ENCODE assay signal across 1 cellular context in the genomic region with DNA sequence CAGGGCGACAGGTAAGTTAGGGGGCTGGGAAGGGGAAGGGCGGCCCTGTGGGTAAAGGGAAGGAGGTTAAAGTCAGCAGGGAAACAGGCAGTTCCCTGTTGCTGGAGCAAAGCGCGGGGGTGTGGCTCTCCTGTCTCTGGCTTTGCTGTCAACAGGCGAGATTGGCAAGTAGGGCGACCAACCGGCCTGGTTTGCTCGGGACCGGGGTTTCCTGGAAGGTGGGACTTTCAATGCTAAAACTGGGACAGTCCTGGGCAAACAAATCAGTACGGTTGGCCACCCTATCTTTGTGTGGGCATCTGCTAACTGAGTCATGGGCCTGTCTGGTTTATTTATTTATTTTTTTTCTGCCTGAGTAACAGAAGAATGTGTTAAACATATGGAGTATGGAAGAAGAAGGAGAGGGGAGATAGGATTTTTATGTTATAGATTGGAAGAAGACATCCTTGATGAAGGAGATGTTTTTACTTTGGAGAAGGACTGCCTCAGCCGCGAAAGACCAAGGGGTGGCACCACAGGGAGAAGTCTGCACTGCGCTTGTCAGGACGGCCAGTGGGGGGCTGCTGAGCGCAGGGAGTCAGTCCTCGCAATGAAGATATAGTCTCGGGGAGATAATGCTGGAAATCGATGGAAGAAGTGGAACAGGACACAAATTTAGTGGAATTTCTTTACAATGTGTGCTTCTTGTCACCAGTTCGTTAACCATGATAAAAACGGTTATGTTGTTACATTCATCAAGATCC.
TF ChIP-seq lines count a peak whose summit lies in the region.

No MANE protein-coding gene starts in this region.

TF ChIP-seq in HEK293, 187 proteins besides CTCF, POLR2A, EP300 and RAD21 (continued from another document):
- TF ChIP-seq, protein P1, sequence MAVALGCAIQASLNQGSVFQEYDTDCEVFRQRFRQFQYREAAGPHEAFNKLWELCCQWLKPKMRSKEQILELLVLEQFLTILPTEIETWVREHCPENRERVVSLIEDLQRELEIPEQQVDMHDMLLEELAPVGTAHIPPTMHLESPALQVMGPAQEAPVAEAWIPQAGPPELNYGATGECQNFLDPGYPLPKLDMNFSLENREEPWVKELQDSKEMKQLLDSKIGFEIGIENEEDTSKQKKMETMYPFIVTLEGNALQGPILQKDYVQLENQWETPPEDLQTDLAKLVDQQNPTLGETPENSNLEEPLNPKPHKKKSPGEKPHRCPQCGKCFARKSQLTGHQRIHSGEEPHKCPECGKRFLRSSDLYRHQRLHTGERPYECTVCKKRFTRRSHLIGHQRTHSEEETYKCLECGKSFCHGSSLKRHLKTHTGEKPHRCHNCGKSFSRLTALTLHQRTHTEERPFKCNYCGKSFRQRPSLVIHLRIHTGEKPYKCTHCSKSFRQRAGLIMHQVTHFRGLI (tag by site-specific recombination; IDR thresholded peaks at IDR 0.05): peak; percentile 82; the same call in 1 of the 2 replicates
- TF ChIP-seq ZFP69B (tag by site-specific recombination; IDR thresholded peaks at IDR 0.05) (no peak), ZBTB17 (tag by site-specific recombination; IDR thresholded peaks at IDR 0.05) (peak; percentile 72; the same call in 1 of the 2 replicates), GLIS1 (tag by site-specific recombination; IDR thresholded peaks at IDR 0.05) (peak; percentile 25; the same call in 1 of the 2 replicates), ZBTB20 (tag by site-specific recombination; IDR thresholded peaks at IDR 0.05) (no peak), ZNF830 (tag by site-specific recombination; IDR thresholded peaks at IDR 0.05; ENCODE audit: low read depth) (no peak)
- TF ChIP-seq, protein P2, sequence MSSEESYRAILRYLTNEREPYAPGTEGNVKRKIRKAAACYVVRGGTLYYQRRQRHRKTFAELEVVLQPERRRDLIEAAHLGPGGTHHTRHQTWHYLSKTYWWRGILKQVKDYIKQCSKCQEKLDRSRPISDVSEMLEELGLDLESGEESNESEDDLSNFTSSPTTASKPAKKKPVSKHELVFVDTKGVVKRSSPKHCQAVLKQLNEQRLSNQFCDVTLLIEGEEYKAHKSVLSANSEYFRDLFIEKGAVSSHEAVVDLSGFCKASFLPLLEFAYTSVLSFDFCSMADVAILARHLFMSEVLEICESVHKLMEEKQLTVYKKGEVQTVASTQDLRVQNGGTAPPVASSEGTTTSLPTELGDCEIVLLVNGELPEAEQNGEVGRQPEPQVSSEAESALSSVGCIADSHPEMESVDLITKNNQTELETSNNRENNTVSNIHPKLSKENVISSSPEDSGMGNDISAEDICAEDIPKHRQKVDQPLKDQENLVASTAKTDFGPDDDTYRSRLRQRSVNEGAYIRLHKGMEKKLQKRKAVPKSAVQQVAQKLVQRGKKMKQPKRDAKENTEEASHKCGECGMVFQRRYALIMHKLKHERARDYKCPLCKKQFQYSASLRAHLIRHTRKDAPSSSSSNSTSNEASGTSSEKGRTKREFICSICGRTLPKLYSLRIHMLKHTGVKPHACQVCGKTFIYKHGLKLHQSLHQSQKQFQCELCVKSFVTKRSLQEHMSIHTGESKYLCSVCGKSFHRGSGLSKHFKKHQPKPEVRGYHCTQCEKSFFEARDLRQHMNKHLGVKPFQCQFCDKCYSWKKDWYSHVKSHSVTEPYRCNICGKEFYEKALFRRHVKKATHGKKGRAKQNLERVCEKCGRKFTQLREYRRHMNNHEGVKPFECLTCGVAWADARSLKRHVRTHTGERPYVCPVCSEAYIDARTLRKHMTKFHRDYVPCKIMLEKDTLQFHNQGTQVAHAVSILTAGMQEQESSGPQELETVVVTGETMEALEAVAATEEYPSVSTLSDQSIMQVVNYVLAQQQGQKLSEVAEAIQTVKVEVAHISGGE (tag by site-specific recombination; conservative IDR thresholded peaks at IDR 0.05; ENCODE audit: low read depth): no peak
